ENCODE assay signal across 1 cellular context in genomic region chr14:95499354-95499750, GRCh38.
TF ChIP-seq lines count a peak whose summit lies in the region.

No MANE protein-coding gene starts in this region.

TF ChIP-seq in HepG2, 621 proteins besides CTCF, POLR2A, EP300 and RAD21:
- TF ChIP-seq ZFP36 (IDR thresholded peaks at IDR 0.05; ENCODE audit: borderline replicate concordance, low read depth, low read length, partially characterized antibody) (peak; percentile 66), TOPORS (CRISPR knock-in tag; IDR thresholded peaks at IDR 0.05) (no peak), ZMYM3 (CRISPR knock-in tag; IDR thresholded peaks at IDR 0.05) (0 out of 2 replicates have a peak, but pooled peaks have one; percentile 37), ZFP90 (CRISPR knock-in tag; IDR thresholded peaks at IDR 0.05; ENCODE audit: borderline replicate concordance) (no peak), NFKB2 (CRISPR knock-in tag; IDR thresholded peaks at IDR 0.05; ENCODE audit: borderline replicate concordance) (no peak), ZNF619 (CRISPR knock-in tag; IDR thresholded peaks at IDR 0.05) (no peak), PREB (CRISPR knock-in tag; IDR thresholded peaks at IDR 0.05) (no peak), RARG (CRISPR knock-in tag; IDR thresholded peaks at IDR 0.05; ENCODE audit: low read depth) (no peak), ZBTB37 (CRISPR knock-in tag; IDR thresholded peaks at IDR 0.05) (no peak), SNAPC5 (CRISPR knock-in tag; IDR thresholded peaks at IDR 0.05; ENCODE audit: borderline replicate concordance) (no peak), ZBTB21 (CRISPR knock-in tag; IDR thresholded peaks at IDR 0.05) (no peak), ZFAT (CRISPR knock-in tag; conservative IDR thresholded peaks at IDR 0.05) (no peak)
